In genomic region chr14:91573894-91574837, GRCh38 we compare ENCODE assay signal across 8 cellular contexts.
DNase-seq lines count a peak whose midpoint lies in the region; TF ChIP-seq lines count a peak whose summit lies in the region.

No MANE protein-coding gene starts in this region.

- H3K4me3 ChIP-seq in retinal pigment epithelial cell (ENCODE audit: low read length) (peak overlapping the region; percentile 54), vagina (peak overlapping the region; percentile 30 to 41)

- peak; percentile 7 for DNase-seq in amniotic stem cell (lab: John Stamatoyannopoulos, UW)
- DNase-seq in hepatic stellate cell (ENCODE audit: low spot score), result peak; percentile 40
- DNase-seq in retinal pigment epithelial cell (ENCODE audit: low read depth), result peak; percentile 11
- no peak for DNase-seq in vagina (ENCODE audit: extremely low spot score in 2 of 2)
- DNase-seq in SKM-1 treated with dmso at 0.1 percent for 144 hours (lab: John Stamatoyannopoulos, UW; ENCODE audit: unreplicated experiment), result no peak

- TF ChIP-seq POLR2A in vagina (IDR thresholded peaks at IDR 0.05), result no peak

- no peak overlapping the region for H3K27ac Mint-ChIP-seq in T-helper 1 cell treated with Interleukin-12 subunit alpha and Interleukin-12 subunit beta and Interleukin-4 antibody, amounts not matched to agents 30 μg/mL and 1 μg/mL, for 36 hours

- H3K9ac ChIP-seq in ES-I3 (ENCODE audit: low read depth, low read length), result peak overlapping the region; percentile 61; the same call in 1 of the 2 replicates

- H3K9me3 ChIP-seq in ES-I3 (ENCODE audit: control insufficient read depth, insufficient read depth, low read length), result peaks cover 2% of the 10 kb centered on the region; the same call in 1 of the 2 replicates
- H3K9me3 ChIP-seq in KOPT-K1 (ENCODE audit: insufficient read depth, low read length, poor library complexity, severe bottlenecking), result no peaks in the 10 kb centered on the region
- H3K9me3 ChIP-seq in vagina, result no peaks in the 10 kb centered on the region

- intact Hi-C loops in vagina (cut with DNase I), result no loop called here

- peaks cover 6% of the 10 kb centered on the region for H3K36me3 Mint-ChIP-seq in T-helper 1 cell treated with Interleukin-12 subunit alpha and Interleukin-12 subunit beta and Interleukin-4 antibody, amounts not matched to agents 30 μg/mL and 1 μg/mL, for 36 hours (ENCODE audit: low read depth)

- peaks cover 9% of the 10 kb centered on the region for H3K9me3 Mint-ChIP-seq in T-helper 1 cell treated with Interleukin-12 subunit alpha and Interleukin-12 subunit beta and Interleukin-4 antibody, amounts not matched to agents 30 μg/mL and 1 μg/mL, for 36 hours

- peak overlapping the region; percentile 61 for H3K4me3 Mint-ChIP-seq in T-helper 1 cell treated with Interleukin-12 subunit alpha and Interleukin-12 subunit beta and Interleukin-4 antibody, amounts not matched to agents 30 μg/mL and 1 μg/mL, for 36 hours

- H3K27me3 Mint-ChIP-seq in T-helper 1 cell treated with Interleukin-12 subunit alpha and Interleukin-12 subunit beta and Interleukin-4 antibody, amounts not matched to agents 30 μg/mL and 1 μg/mL, for 36 hours (ENCODE audit: low read depth), result peaks cover 36% of the 10 kb centered on the region

- H3K36me3 ChIP-seq in ES-I3 (ENCODE audit: insufficient read depth, low read length) (no peaks in the 10 kb centered on the region), KOPT-K1 (ENCODE audit: insufficient read depth, low read length) (no peaks in the 10 kb centered on the region), vagina (no peaks in the 10 kb centered on the region)

- peaks cover 12% of the 10 kb centered on the region for H3K4me1 Mint-ChIP-seq in T-helper 1 cell treated with Interleukin-12 subunit alpha and Interleukin-12 subunit beta and Interleukin-4 antibody, amounts not matched to agents 30 μg/mL and 1 μg/mL, for 36 hours (ENCODE audit: low read depth)

- H3K4me1 ChIP-seq in ES-I3 (ENCODE audit: insufficient read depth, low read length) (no peaks in the 10 kb centered on the region), vagina (peaks cover 10% of the 10 kb centered on the region)

- H3K27me3 ChIP-seq in vagina, result no peaks in the 10 kb centered on the region

- no peak for TF ChIP-seq CTCF in retinal pigment epithelial cell (conservative IDR thresholded peaks at IDR 0.05; ENCODE audit: low read depth, low read length)
- TF ChIP-seq CTCF in vagina (IDR thresholded peaks at IDR 0.05), result no peak

- H3K27ac ChIP-seq in KOPT-K1 (ENCODE audit: low read depth, low read length, poor library complexity, severe bottlenecking) (peak overlapping the region; percentile 34), vagina (no peak overlapping the region)

Comparison
In these comparisons a context has a peak if more than half of its experiments do, and no peak if none do; other contexts are left out.
1. DNase-seq: peak in amniotic stem cell (single experiment), hepatic stellate cell (single experiment) and retinal pigment epithelial cell (single experiment); none in vagina (0 of 2) and SKM-1 treated with dmso at 0.1 percent for 144 hours (single experiment).